In the genomic region with DNA sequence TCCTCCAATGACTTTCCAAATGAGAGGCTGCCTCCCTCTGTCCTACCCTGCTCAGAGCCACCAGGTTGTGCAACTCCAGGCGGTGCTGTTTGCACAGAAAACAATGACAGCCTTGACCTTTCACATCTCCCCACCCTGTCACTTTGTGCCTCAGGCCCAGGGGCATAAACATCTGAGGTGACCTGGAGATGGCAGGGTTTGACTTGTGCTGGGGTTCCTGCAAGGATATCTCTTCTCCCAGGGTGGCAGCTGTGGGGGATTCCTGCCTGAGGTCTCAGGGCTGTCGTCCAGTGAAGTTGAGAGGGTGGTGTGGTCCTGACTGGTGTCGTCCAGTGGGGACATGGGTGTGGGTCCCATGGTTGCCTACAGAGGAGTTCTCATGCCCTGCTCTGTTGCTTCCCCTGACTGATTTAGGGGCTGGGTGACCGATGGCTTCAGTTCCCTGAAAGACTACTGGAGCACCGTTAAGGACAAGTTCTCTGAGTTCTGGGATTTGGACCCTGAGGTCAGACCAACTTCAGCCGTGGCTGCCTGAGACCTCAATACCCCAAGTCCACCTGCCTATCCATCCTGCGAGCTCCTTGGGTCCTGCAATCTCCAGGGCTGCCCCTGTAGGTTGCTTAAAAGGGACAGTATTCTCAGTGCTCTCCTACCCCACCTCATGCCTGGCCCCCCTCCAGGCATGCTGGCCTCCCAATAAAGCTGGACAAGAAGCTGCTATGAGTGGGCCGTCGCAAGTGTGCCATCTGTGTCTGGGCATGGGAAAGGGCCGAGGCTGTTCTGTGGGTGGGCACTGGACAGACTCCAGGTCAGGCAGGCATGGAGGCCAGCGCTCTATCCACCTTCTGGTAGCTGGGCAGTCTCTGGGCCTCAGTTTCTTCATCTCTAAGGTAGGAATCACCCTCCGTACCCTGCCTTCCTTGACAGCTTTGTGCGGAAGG, we compare ENCODE assay signal across 20 cellular contexts. TPM values are rescaled to one million over a fixed set of nuclear protein-coding genes. Genes with fewer than 3 reads are reported as not detected.
A peak's percentile ranks its signal among the peaks of the same experiment; 100 is the strongest.
DNase-seq lines count a peak whose midpoint lies in the region; ATAC-seq and TF ChIP-seq lines count a peak whose summit lies in the region.
"Had no signal": no experiment of that assay in that cellular context is flagged by ENCODE, and none has a peak within 500 bp of the region (broad histone marks: within the 10 kb centered on the region; RNA-seq: fewer than 3 reads in every experiment).

No MANE protein-coding gene starts in this region.

- H3K79me2 ChIP-seq in OCI-LY1 (ENCODE audit: insufficient read depth, low read length): no peaks in the 10 kb centered on the region

- peaks cover 16% of the 10 kb centered on the region for H3K4me1 Mint-ChIP-seq in activated CD4-positive, alpha-beta T cell treated with anti-CD3 and anti-CD28 coated beads, Interleukin-2, amount 10 ng/mL, durations not matched to agents 7 days and 5 days

- POLR2A ChIA-PET in activated CD4-positive, alpha-beta T cell treated with anti-CD3 and anti-CD28 coated beads, Interleukin-2, amount 10 ng/mL, durations not matched to agents 7 days and 5 days (lab: Charles Lee): no interaction called here

- H3K9ac ChIP-seq in OCI-LY1 (ENCODE audit: low read length): no peak overlapping the region

- H4K20me1 ChIP-seq in OCI-LY1 (ENCODE audit: insufficient read depth, low read length): no peaks in the 10 kb centered on the region

- CTCF ChIA-PET in activated CD4-positive, alpha-beta T cell treated with anti-CD3 and anti-CD28 coated beads, Interleukin-2, amount 10 ng/mL, durations not matched to agents 7 days and 5 days (lab: Charles Lee): interaction anchor here (0.9 to 1.0 kb wide), 2 partner anchors 15 kb away, joined by 3 to 4 read pairs; no protein-coding TSS in a partner anchor

- no peaks in the 10 kb centered on the region for H3K9me2 ChIP-seq in OCI-LY1 (ENCODE audit: low read depth, low read length)

- TF ChIP-seq CTCF in OCI-LY1 (IDR thresholded peaks at IDR 0.05; ENCODE audit: low read length) (peak; percentile 31; the same call in 1 of the 2 replicates), stomach (IDR thresholded peaks at IDR 0.05) (peak in 1 of 7 experiments; percentile 25)

- H3K36me3 ChIP-seq in OCI-LY1 (ENCODE audit: insufficient read depth, low read length) (no peaks in the 10 kb centered on the region), stomach (no peaks in the 10 kb centered on the region)
- H3K36me3 ChIP-seq: BE2C, breast epithelium, SJSA1 had no signal

- H3K27me3 ChIP-seq in OCI-LY1 (ENCODE audit: insufficient read depth, low read length): no peaks in the 10 kb centered on the region
- no peaks in the 10 kb centered on the region for H3K27me3 ChIP-seq in stomach
- H3K27me3 ChIP-seq: BE2C, breast epithelium, SJSA1 had no signal

- peak overlapping the region; percentile 46 for H3K27ac Mint-ChIP-seq in activated CD4-positive, alpha-beta T cell treated with anti-CD3 and anti-CD28 coated beads, Interleukin-2, amount 10 ng/mL, durations not matched to agents 7 days and 5 days

- no peaks in the 10 kb centered on the region for H3K36me3 Mint-ChIP-seq in activated CD4-positive, alpha-beta T cell treated with anti-CD3 and anti-CD28 coated beads, Interleukin-2, amount 10 ng/mL, durations not matched to agents 7 days and 5 days (ENCODE audit: low read depth)
- H3K36me3 Mint-ChIP-seq: naive thymus-derived CD4-positive, alpha-beta T cell had no signal

- intact Hi-C loops in stomach (cut with DNase I; ENCODE audit: low total_unique reads): no loop called here

- TF ChIP-seq POLR2A in stomach (IDR thresholded peaks at IDR 0.05): no peak

- H3K4me3 ChIP-seq in OCI-LY1 (ENCODE audit: low read depth, low read length, poor library complexity, severe bottlenecking) (no peak overlapping the region), stomach (no peak overlapping the region)
- H3K4me3 ChIP-seq: breast epithelium, SJSA1 had no signal

- no peak overlapping the region for H3K4me2 ChIP-seq in OCI-LY1 (ENCODE audit: low read length)

- H3K4me1 ChIP-seq in OCI-LY1 (ENCODE audit: insufficient read depth, low read length, severe bottlenecking) (peaks cover 8% of the 10 kb centered on the region), stomach (peaks cover 19 to 58% (median 40%) of the 10 kb centered on the region in 4 donors)
- H3K4me1 ChIP-seq: breast epithelium had no signal

- no peaks in the 10 kb centered on the region for H3K27me3 Mint-ChIP-seq in activated CD4-positive, alpha-beta T cell treated with anti-CD3 and anti-CD28 coated beads, Interleukin-2, amount 10 ng/mL, durations not matched to agents 7 days and 5 days

- no peak overlapping the region for H3K4me3 Mint-ChIP-seq in activated CD4-positive, alpha-beta T cell treated with anti-CD3 and anti-CD28 coated beads, Interleukin-2, amount 10 ng/mL, durations not matched to agents 7 days and 5 days
- H3K4me3 Mint-ChIP-seq: naive thymus-derived CD4-positive, alpha-beta T cell had no signal

- H3K27ac ChIP-seq in OCI-LY1 (ENCODE audit: low read depth, low read length, poor library complexity, severe bottlenecking): no peak overlapping the region
- no peak overlapping the region for H3K27ac ChIP-seq in stomach
- H3K27ac ChIP-seq: breast epithelium, SJSA1 had no signal

- no peaks in the 10 kb centered on the region for H3K9me3 ChIP-seq in OCI-LY1 (ENCODE audit: low read length)
- no peaks in the 10 kb centered on the region for H3K9me3 ChIP-seq in stomach
- H3K9me3 ChIP-seq: BE2C, breast epithelium, SJSA1 had no signal

- no peak for ATAC-seq in left lobe of liver
- ATAC-seq: activated CD4-positive, CD25-positive, alpha-beta regulatory T cell treated with anti-CD3 and anti-CD28 coated beads, Interleukin-2, amount 50 U/mL, for 24 hours; naive thymus-derived CD4-positive, alpha-beta T cell had no signal

- no peaks in the 10 kb centered on the region for H3F3A ChIP-seq in OCI-LY1 (ENCODE audit: insufficient read depth, low read length)

- WGBS in stomach, 5 donors: 69 to 79% (median 76%) methylated on average over 5 to 13 of the region's 13 CpGs

- no peak for DNase-seq in activated CD4-positive, alpha-beta T cell treated with anti-CD3 and anti-CD28 coated beads, Interleukin-2, amount 10 ng/mL, durations not matched to agents 7 days and 5 days
- no peak for DNase-seq in activated CD4-positive, alpha-beta T cell treated with anti-CD3 and anti-CD28 coated beads, Interleukin-2, amount 50 U/mL, for 4 hours
- DNase-seq in left lobe of liver (ENCODE audit: low spot score) (peak; percentile 76), stomach (peak; percentile 64), hippocampal formation (lab: John Stamatoyannopoulos, UW) (no peak), DMS114 treated with DMSO at 0.1 percent for 48 hours (lab: John Stamatoyannopoulos, UW; ENCODE audit: unreplicated experiment) (no peak), putamen (ENCODE audit: low spot score) (no peak)
- DNase-seq: BE2C; naive thymus-derived CD4-positive, alpha-beta T cell; NCI-H1436; stimulated activated CD4-positive, alpha-beta T cell treated with anti-CD3 and anti-CD28 coated beads, Interleukin-12 subunit alpha, Interleukin-12 subunit beta, amount 100 ng/mL, for 4 hours; stimulated activated CD8-positive, alpha-beta memory T cell treated with anti-CD3 and anti-CD28 coated beads, Interleukin-4, amount 100 ng/mL, for 48 hours; substantia nigra had no signal

- TF ChIP-seq EP300 in stomach (IDR thresholded peaks at IDR 0.05): no peak

- no peaks in the 10 kb centered on the region for H3K9me3 Mint-ChIP-seq in activated CD4-positive, alpha-beta T cell treated with anti-CD3 and anti-CD28 coated beads, Interleukin-2, amount 10 ng/mL, durations not matched to agents 7 days and 5 days
- H3K9me3 Mint-ChIP-seq: naive thymus-derived CD4-positive, alpha-beta T cell had no signal

- H2AFZ ChIP-seq in OCI-LY1 (ENCODE audit: low read length): no peak overlapping the region

RNA-seq across cellular contexts. Expression of gene APOC3, which starts 2.9 kb away (rescaled TPM):
- total RNA-seq in activated CD4-positive, alpha-beta T cell treated with anti-CD3 and anti-CD28 coated beads, Interleukin-2, amount 10 ng/mL, durations not matched to agents 7 days and 5 days: not detected
- total RNA-seq in left lobe of liver (11,492 TPM), stomach (10 to 100 TPM in 1 of 5 donors, not detected in 4; 18.9 TPM)
- not detected for polyA plus RNA-seq in stomach
- total RNA-seq: breast epithelium; lung microvascular endothelial cell; naive thymus-derived CD4-positive, alpha-beta T cell; pulmonary artery endothelial cell; SJSA1; T-helper 2 cell treated with Interferon-gamma antibody and Interleukin-4, amounts not matched to agents 100 ng/mL and 5 ng/mL, for 36 hours had no signal
- polyA plus RNA-seq: naive thymus-derived CD4-positive, alpha-beta T cell had no signal

RNA-seq across cellular contexts. Expression of gene APOA1, which starts 4.8 kb away (rescaled TPM):
- under 1 TPM; 0.23 to 0.25 TPM for total RNA-seq in activated CD4-positive, alpha-beta T cell treated with anti-CD3 and anti-CD28 coated beads, Interleukin-2, amount 10 ng/mL, durations not matched to agents 7 days and 5 days
- total RNA-seq in left lobe of liver (9,787 TPM), stomach (10 to 100 TPM in 2 of 5 donors, under 1 TPM in 1, not detected in 2; 0.87 to 73.6 (median 22.9) TPM)
- polyA plus RNA-seq in stomach: 10 to 100 TPM in 2 of 3 donors, 1 to 10 TPM in 1; 8.7 to 51.0 (median 10.5) TPM
- total RNA-seq: pulmonary artery endothelial cell, SJSA1 had no signal
- polyA plus RNA-seq: naive thymus-derived CD4-positive, alpha-beta T cell had no signal

RNA-seq across cellular contexts. Expression of gene APOA4, which starts 9.5 kb away (rescaled TPM):
- not detected for total RNA-seq in activated CD4-positive, alpha-beta T cell treated with anti-CD3 and anti-CD28 coated beads, Interleukin-2, amount 10 ng/mL, durations not matched to agents 7 days and 5 days
- total RNA-seq in left lobe of liver: 102 TPM
- total RNA-seq in stomach: 100 to 1,000 TPM in 1 of 5 donors, not detected in 4; 278 TPM
- polyA plus RNA-seq in stomach: under 1 TPM; 0.08 to 0.46 (median 0.44) TPM
- total RNA-seq: lung microvascular endothelial cell; naive thymus-derived CD4-positive, alpha-beta T cell; pulmonary artery endothelial cell; SJSA1; T-helper 2 cell treated with Interferon-gamma antibody and Interleukin-4, amounts not matched to agents 100 ng/mL and 5 ng/mL, for 36 hours had no signal
- polyA plus RNA-seq: naive thymus-derived CD4-positive, alpha-beta T cell had no signal

RNA-seq across cellular contexts. Expression of gene APOA5, which starts 40.9 kb away (rescaled TPM):
- not detected for total RNA-seq in activated CD4-positive, alpha-beta T cell treated with anti-CD3 and anti-CD28 coated beads, Interleukin-2, amount 10 ng/mL, durations not matched to agents 7 days and 5 days
- total RNA-seq in left lobe of liver (757 TPM), stomach (not detected)
- not detected for polyA plus RNA-seq in stomach
- total RNA-seq: breast epithelium; lung microvascular endothelial cell; naive thymus-derived CD4-positive, alpha-beta T cell; pulmonary artery endothelial cell; SJSA1; T-helper 2 cell treated with Interferon-gamma antibody and Interleukin-4, amounts not matched to agents 100 ng/mL and 5 ng/mL, for 36 hours had no signal
- polyA plus RNA-seq: naive thymus-derived CD4-positive, alpha-beta T cell had no signal

RNA-seq across cellular contexts. Expression of gene ZPR1, which starts 44.8 kb away (rescaled TPM):
- total RNA-seq in activated CD4-positive, alpha-beta T cell treated with anti-CD3 and anti-CD28 coated beads, Interleukin-2, amount 10 ng/mL, durations not matched to agents 7 days and 5 days: 10 to 100 TPM; 55.9 to 58.3 TPM
- total RNA-seq in left lobe of liver (53.4 TPM), stomach (10 to 100 TPM; 19.3 to 54.9 (median 25.7) TPM)
- polyA plus RNA-seq in stomach: 10 to 100 TPM; 17.8 to 34.8 (median 19.4) TPM

Comparison
In these comparisons a context has a peak if more than half of its experiments do, and no peak if none do; other contexts are left out.
1. DNase-seq: peak in left lobe of liver (single experiment) and stomach (single experiment); none in activated CD4-positive, alpha-beta T cell treated with anti-CD3 and anti-CD28 coated beads, Interleukin-2, amount 10 ng/mL, durations not matched to agents 7 days and 5 days (single experiment), activated CD4-positive, alpha-beta T cell treated with anti-CD3 and anti-CD28 coated beads, Interleukin-2, amount 50 U/mL, for 4 hours (0 of 2), hippocampal formation (0 of 2), DMS114 treated with DMSO at 0.1 percent for 48 hours (single experiment) and putamen (single experiment).
2. RNA of gene APOC3, which starts 2.9 kb away (total RNA-seq): 11,492 TPM in left lobe of liver (single experiment); not detected in activated CD4-positive, alpha-beta T cell treated with anti-CD3 and anti-CD28 coated beads, Interleukin-2, amount 10 ng/mL, durations not matched to agents 7 days and 5 days and 18.9 TPM in stomach; every median in the first group is over 100 times any median in the second.
3. RNA of gene APOA1, which starts 4.8 kb away (total RNA-seq): 9,787 TPM in left lobe of liver (single experiment); 0.87 to 73.6 TPM in stomach and 0.23 to 0.25 TPM in activated CD4-positive, alpha-beta T cell treated with anti-CD3 and anti-CD28 coated beads, Interleukin-2, amount 10 ng/mL, durations not matched to agents 7 days and 5 days; every median in the first group is over 100 times any median in the second.